Comparison of ENCODE assay signal across 16 cellular contexts in genomic region chr1:114339379-114339778, GRCh38.
"Had no signal": no experiment of that assay in that cellular context is flagged by ENCODE, and none has a peak within 500 bp of the region (broad histone marks: within the 10 kb centered on the region; RNA-seq: fewer than 3 reads in every experiment).

No MANE protein-coding gene starts in this region.

- H3K27ac Mint-ChIP-seq: activated naive CD4-positive, alpha-beta T cell treated with anti-CD3 and anti-CD28 coated beads, Interleukin-2, amount 50 U/mL, for 24 hours; dendritic cell treated with granulocyte-macrophage colony-stimulating factor and Interleukin-4, amounts not matched to agents 40 ng/mL and 50 ng/mL, for 4 days; stimulated activated naive CD8-positive, alpha-beta T cell treated with anti-CD3 and anti-CD28 coated beads, Interleukin-15, Interleukin-2, amounts not matched to agents 100 ng/mL and 50 ng/mL, for 24 hours had no signal

- H3K4me1 ChIP-seq: prostate gland, right lobe of liver, upper lobe of right lung had no signal

- H3K4me3 Mint-ChIP-seq: activated naive CD4-positive, alpha-beta T cell treated with anti-CD3 and anti-CD28 coated beads, Interleukin-2, amount 50 U/mL, for 24 hours; dendritic cell treated with granulocyte-macrophage colony-stimulating factor and Interleukin-4, amounts not matched to agents 40 ng/mL and 50 ng/mL, for 4 days; nephron; stimulated activated naive CD8-positive, alpha-beta T cell treated with anti-CD3 and anti-CD28 coated beads, Interleukin-15, Interleukin-2, amounts not matched to agents 100 ng/mL and 50 ng/mL, for 24 hours had no signal

- H3K36me3 ChIP-seq: brain microvascular endothelial cell, prostate gland, right lobe of liver, upper lobe of right lung had no signal

- H3K4me3 ChIP-seq: lung, prostate gland, right lobe of liver, testis, upper lobe of right lung had no signal

- DNase-seq: activated CD4-positive, alpha-beta T cell treated with anti-CD3 and anti-CD28 coated beads for 1 hour; activated CD8-positive, alpha-beta memory T cell treated with anti-CD3 and anti-CD28 coated beads for 24 hours; brain microvascular endothelial cell; cerebellar nuclear complex; glutamatergic neuron; left cardiac atrium; right lobe of liver; testis; upper lobe of right lung had no signal

- H3K27ac ChIP-seq: brain microvascular endothelial cell, prostate gland, right lobe of liver, testis, upper lobe of right lung had no signal

- H3K27me3 Mint-ChIP-seq: activated naive CD4-positive, alpha-beta T cell treated with anti-CD3 and anti-CD28 coated beads, Interleukin-2, amount 50 U/mL, for 24 hours; stimulated activated naive CD8-positive, alpha-beta T cell treated with anti-CD3 and anti-CD28 coated beads, Interleukin-15, Interleukin-2, amounts not matched to agents 100 ng/mL and 50 ng/mL, for 24 hours had no signal

- H3K9me3 Mint-ChIP-seq: activated naive CD4-positive, alpha-beta T cell treated with anti-CD3 and anti-CD28 coated beads, Interleukin-2, amount 50 U/mL, for 24 hours; dendritic cell treated with granulocyte-macrophage colony-stimulating factor and Interleukin-4, amounts not matched to agents 40 ng/mL and 50 ng/mL, for 4 days had no signal

- H3K27me3 ChIP-seq: brain microvascular endothelial cell, right lobe of liver, testis, upper lobe of right lung had no signal

- ATAC-seq: esophagus mucosa, left cardiac atrium, right lobe of liver, upper lobe of right lung had no signal
